In genomic region chr5:136114406-136115132, GRCh38 we compare ENCODE assay signal across 20 cellular contexts.
"Had no signal": no experiment of that assay in that cellular context is flagged by ENCODE, and none has a peak within 500 bp of the region (broad histone marks: within the 10 kb centered on the region; RNA-seq: fewer than 3 reads in every experiment).

No MANE protein-coding gene starts in this region.

- DNase-seq: activated B cell treated with CpG ODN at 0.5 μM for 24 hours; activated CD4-positive, alpha-beta T cell treated with anti-CD3 and anti-CD28 coated beads for 1 hour; activated CD4-positive, alpha-beta T cell treated with anti-CD3 and anti-CD28 coated beads, Interleukin-2, amount 10 ng/mL, durations not matched to agents 24 days and 14 days; activated CD4-positive, alpha-beta T cell treated with anti-CD3 and anti-CD28 coated beads, Interleukin-2, amount 50 U/mL, for 48 hours; activated CD8-positive, alpha-beta memory T cell treated with anti-CD3 and anti-CD28 coated beads, Interleukin-2, amount 10 ng/mL, durations not matched to agents 7 days and 5 days; activated effector memory CD4-positive, alpha-beta T cell treated with Interleukin-2 at 50 U/mL for 16 hours; activated naive CD4-positive, alpha-beta T cell; activated T-cell treated with anti-CD3 and anti-CD28 coated beads, Interleukin-2, amount 50 U/mL, for 24 hours; aorta; central memory CD4-positive, alpha-beta T cell; KG1; NCI-H1092; NCI-H1930; NCI-H2107; NCI-H446 treated with DMSO at 0.1 percent for 48 hours; NCI-H526 treated with DMSO at 0.1 percent for 48 hours; SIG-M5; T-helper 2 cell; T1000 had no signal

- H3K4me3 ChIP-seq: breast epithelium had no signal

- H3K36me3 ChIP-seq: breast epithelium had no signal

- ATAC-seq: activated CD8-positive, alpha-beta memory T cell treated with anti-CD3 and anti-CD28 coated beads, Interleukin-2, amount 10 ng/mL, durations not matched to agents 7 days and 5 days had no signal

- H3K4me1 ChIP-seq: breast epithelium had no signal

- H3K9me3 ChIP-seq: breast epithelium had no signal

- H3K27me3 ChIP-seq: breast epithelium had no signal

- H3K27ac ChIP-seq: breast epithelium had no signal
